Comparison of ENCODE assay signal across 19 cellular contexts in genomic region chr4:172686021-172686420, GRCh38.
DNase-seq lines count a peak whose midpoint lies in the region; ATAC-seq and TF ChIP-seq lines count a peak whose summit lies in the region.
"Had no signal": no experiment of that assay in that cellular context is flagged by ENCODE, and none has a peak within 500 bp of the region (broad histone marks: within the 10 kb centered on the region; RNA-seq: fewer than 3 reads in every experiment).

No MANE protein-coding gene starts in this region.

- H3K9me3 Mint-ChIP-seq in glutamatergic neuron (ENCODE audit: unreplicated experiment), result peaks cover 11% of the 10 kb centered on the region
- peaks cover 4% of the 10 kb centered on the region for H3K9me3 Mint-ChIP-seq in type B pancreatic cell
- H3K9me3 Mint-ChIP-seq in Caco-2 (ENCODE audit: unreplicated experiment), result peaks cover 6% of the 10 kb centered on the region

- POLR2A ChIA-PET in Caco-2 (lab: Charles Lee), result no interaction called here

- CTCF ChIA-PET in Caco-2 (lab: Charles Lee), result no interaction called here

- H3K4me1 ChIP-seq in Caco-2, result no peaks in the 10 kb centered on the region
- H3K4me1 ChIP-seq: BLaER1 had no signal

- H3K36me3 Mint-ChIP-seq in glutamatergic neuron (ENCODE audit: unreplicated experiment) (peaks cover 4% of the 10 kb centered on the region), type B pancreatic cell (no peaks in the 10 kb centered on the region), Caco-2 (ENCODE audit: insufficient read depth, unreplicated experiment) (no peaks in the 10 kb centered on the region)
- H3K36me3 Mint-ChIP-seq: CD4-positive, CD25-positive, alpha-beta regulatory T cell; CD8-positive, alpha-beta T cell had no signal

- H3K27me3 Mint-ChIP-seq in glutamatergic neuron (ENCODE audit: unreplicated experiment) (peaks cover 8% of the 10 kb centered on the region), type B pancreatic cell (no peaks in the 10 kb centered on the region), Caco-2 (ENCODE audit: insufficient read depth, unreplicated experiment) (no peaks in the 10 kb centered on the region)
- H3K27me3 Mint-ChIP-seq: B cell; CD4-positive, CD25-positive, alpha-beta regulatory T cell had no signal

- peak overlapping the region; percentile 98 for H3K27ac Mint-ChIP-seq in glutamatergic neuron (ENCODE audit: unreplicated experiment)
- H3K27ac Mint-ChIP-seq in type B pancreatic cell, result peak overlapping the region; percentile 39
- no peak overlapping the region for H3K27ac Mint-ChIP-seq in Caco-2 (ENCODE audit: unreplicated experiment)
- H3K27ac Mint-ChIP-seq: B cell; CD4-positive, CD25-positive, alpha-beta regulatory T cell; CD8-positive, alpha-beta T cell; GM23338; H9; HFFc6 had no signal

- intact Hi-C loops in Caco-2 (cut with micrococcal nuclease; ENCODE audit: unreplicated experiment), result no loop called here

- no peaks in the 10 kb centered on the region for H3K9me3 ChIP-seq in Caco-2
- H3K9me3 ChIP-seq: BLaER1 had no signal

- ATAC-seq in HG03159 (IDR thresholded peaks at IDR 0.05; ENCODE audit: unreplicated experiment), result no peak
- ATAC-seq: CD8-positive, alpha-beta T cell; GM23338; HCT116 had no signal

- H3K36me3 ChIP-seq in Caco-2 (ENCODE audit: control insufficient read depth, insufficient read depth, low read length), result no peaks in the 10 kb centered on the region
- H3K36me3 ChIP-seq: BLaER1 had no signal

- H3K27me3 ChIP-seq in Caco-2 (replicated peaks; ENCODE audit: control insufficient read depth, insufficient read depth, low read length), result no peaks in the 10 kb centered on the region
- H3K27me3 ChIP-seq: BLaER1 had no signal

- no peak for TF ChIP-seq CTCF in glutamatergic neuron (IDR thresholded peaks at IDR 0.05; ENCODE audit: partially characterized antibody, unreplicated experiment)
- TF ChIP-seq CTCF in type B pancreatic cell (conservative IDR thresholded peaks at IDR 0.05), result no peak
- TF ChIP-seq CTCF in Caco-2 (IDR thresholded peaks at IDR 0.05; ENCODE audit: insufficient read depth in 1 of 2, low read depth in 1 of 2, low read length in 1 of 2, severe bottlenecking in 1 of 2, unreplicated experiment in 1 of 2), result no peak

- H3K4me1 Mint-ChIP-seq in glutamatergic neuron (ENCODE audit: low read depth, unreplicated experiment) (peaks cover 36% of the 10 kb centered on the region), type B pancreatic cell (ENCODE audit: unreplicated experiment) (no peaks in the 10 kb centered on the region), Caco-2 (ENCODE audit: low read depth, unreplicated experiment) (no peaks in the 10 kb centered on the region)
- H3K4me1 Mint-ChIP-seq: B cell; CD4-positive, CD25-positive, alpha-beta regulatory T cell; GM23338; H9 had no signal

- peak overlapping the region; percentile 81 for H3K4me3 Mint-ChIP-seq in glutamatergic neuron (ENCODE audit: unreplicated experiment)
- no peak overlapping the region for H3K4me3 Mint-ChIP-seq in type B pancreatic cell
- no peak overlapping the region for H3K4me3 Mint-ChIP-seq in Caco-2 (ENCODE audit: unreplicated experiment)
- H3K4me3 Mint-ChIP-seq: B cell; CD4-positive, CD25-positive, alpha-beta regulatory T cell; CD8-positive, alpha-beta T cell; GM23338; H9; HFFc6 had no signal

- no TSS peak for BruUV-seq in Caco-2 (replicated peaks; lab: Mats Ljungman, UMichigan)

- H3K4me3 ChIP-seq in Caco-2 (ENCODE audit: low read depth, low read length), result no peak overlapping the region
- H3K4me3 ChIP-seq: BLaER1, GM23338 had no signal

- DNase-seq in NCI-H524 treated with DMSO at 0.1 percent for 48 hours (lab: John Stamatoyannopoulos, UW) (peak; percentile 82), NCI-H524 (lab: John Stamatoyannopoulos, UW) (no peak), NCI-H2171 treated with DMSO at 0.1 percent for 48 hours (lab: John Stamatoyannopoulos, UW) (peak; percentile 88), glutamatergic neuron (peak; percentile 74), type B pancreatic cell (ENCODE audit: extremely low spot score, unreplicated experiment) (no peak), SHP77 (lab: John Stamatoyannopoulos, UW) (no peak), Caco-2 (no peak)
- DNase-seq: CD4-positive, CD25-positive, alpha-beta regulatory T cell; CD8-positive, alpha-beta T cell; DMS53; DMS79 treated with DMSO at 0.1 percent for 48 hours; GF-D8; H9; HFFc6 had no signal

Comparison
In these comparisons a context has a peak if more than half of its experiments do, and no peak if none do; other contexts are left out.
1. DNase-seq: peak in NCI-H524 treated with DMSO at 0.1 percent for 48 hours (single experiment), NCI-H2171 treated with DMSO at 0.1 percent for 48 hours (single experiment) and glutamatergic neuron (single experiment); none in NCI-H524 (0 of 2), type B pancreatic cell (single experiment), SHP77 (0 of 2) and Caco-2 (0 of 2).